Comparison of ENCODE assay signal across 12 cellular contexts in genomic region chr12:96204381-96204780, GRCh38. TPM values are rescaled to one million over a fixed set of nuclear protein-coding genes. Genes with fewer than 3 reads are reported as not detected.
DNase-seq lines count a peak whose midpoint lies in the region; ATAC-seq and TF ChIP-seq lines count a peak whose summit lies in the region.
"Had no signal": no experiment of that assay in that cellular context is flagged by ENCODE, and none has a peak within 500 bp of the region (broad histone marks: within the 10 kb centered on the region; RNA-seq: fewer than 3 reads in every experiment).

No MANE protein-coding gene starts in this region.

- POLR2A ChIA-PET in T-cell (lab: Charles Lee) = interaction anchor here in 1 of 2 donors (0.7 kb wide), 1 partner anchor 105 kb away, joined by 3 read pairs; no protein-coding TSS in a partner anchor

- TF ChIP-seq CTCF in endothelial cell (IDR thresholded peaks at IDR 0.05; ENCODE audit: unreplicated experiment) (no peak), osteocyte (IDR thresholded peaks at IDR 0.05) (no peak)

- no peak for ATAC-seq in activated naive CD4-positive, alpha-beta T cell treated with anti-CD3 and anti-CD28 coated beads, Interleukin-2, amount 50 U/mL, for 72 hours
- ATAC-seq in T-cell (replicated peaks in 1 of 4) (no peak), GM18511 (IDR thresholded peaks at IDR 0.05; ENCODE audit: unreplicated experiment) (no peak)

- peaks cover 87% of the 10 kb centered on the region for H3K4me1 Mint-ChIP-seq in activated naive CD4-positive, alpha-beta T cell treated with anti-CD3 and anti-CD28 coated beads, Interleukin-2, amount 50 U/mL, for 24 hours
- H3K4me1 Mint-ChIP-seq in T-cell = peaks cover 77 to 84% (median 82%) of the 10 kb centered on the region in 3 donors
- peaks cover 91% of the 10 kb centered on the region for H3K4me1 Mint-ChIP-seq in endothelial cell (ENCODE audit: unreplicated experiment)
- H3K4me1 Mint-ChIP-seq in osteocyte (ENCODE audit: unreplicated experiment) = peaks cover 45% of the 10 kb centered on the region

- no peaks in the 10 kb centered on the region for H3K27me3 Mint-ChIP-seq in activated naive CD4-positive, alpha-beta T cell treated with anti-CD3 and anti-CD28 coated beads, Interleukin-2, amount 50 U/mL, for 24 hours
- H3K27me3 Mint-ChIP-seq in T-cell (no peaks in the 10 kb centered on the region), endothelial cell (ENCODE audit: unreplicated experiment) (peaks cover 23% of the 10 kb centered on the region), osteocyte (ENCODE audit: unreplicated experiment) (no peaks in the 10 kb centered on the region)

- peak overlapping the region; percentile 95 for H3K27ac Mint-ChIP-seq in activated naive CD4-positive, alpha-beta T cell treated with anti-CD3 and anti-CD28 coated beads, Interleukin-2, amount 50 U/mL, for 24 hours
- no peak overlapping the region for H3K27ac Mint-ChIP-seq in activated naive CD4-positive, alpha-beta T cell treated with anti-CD3 and anti-CD28 coated beads, Interleukin-2, amount 50 U/mL, for 72 hours
- H3K27ac Mint-ChIP-seq in T-cell = peak overlapping the region; percentile 89 to 97
- peak overlapping the region; percentile 53 for H3K27ac Mint-ChIP-seq in endothelial cell (ENCODE audit: unreplicated experiment)
- no peak overlapping the region for H3K27ac Mint-ChIP-seq in osteocyte (ENCODE audit: unreplicated experiment)

- CTCF ChIA-PET in T-cell (lab: Charles Lee) = interaction anchor here in 1 of 2 donors (1.0 kb wide), 1 partner anchor 11 kb away, joined by 3 read pairs; no protein-coding TSS in a partner anchor

- no peaks in the 10 kb centered on the region for H3K9me3 Mint-ChIP-seq in activated naive CD4-positive, alpha-beta T cell treated with anti-CD3 and anti-CD28 coated beads, Interleukin-2, amount 50 U/mL, for 24 hours
- peaks cover 0 to 4% of the 10 kb centered on the region in 2 donors for H3K9me3 Mint-ChIP-seq in activated naive CD4-positive, alpha-beta T cell treated with anti-CD3 and anti-CD28 coated beads, Interleukin-2, amount 50 U/mL, for 72 hours
- H3K9me3 Mint-ChIP-seq in T-cell = no peaks in the 10 kb centered on the region
- no peaks in the 10 kb centered on the region for H3K9me3 Mint-ChIP-seq in endothelial cell (ENCODE audit: unreplicated experiment)
- H3K9me3 Mint-ChIP-seq in osteocyte (ENCODE audit: unreplicated experiment) = peaks cover 3% of the 10 kb centered on the region

- peaks cover 10% of the 10 kb centered on the region for H3K36me3 Mint-ChIP-seq in activated naive CD4-positive, alpha-beta T cell treated with anti-CD3 and anti-CD28 coated beads, Interleukin-2, amount 50 U/mL, for 24 hours
- peaks cover 0 to 60% of the 10 kb centered on the region in 2 donors for H3K36me3 Mint-ChIP-seq in activated naive CD4-positive, alpha-beta T cell treated with anti-CD3 and anti-CD28 coated beads, Interleukin-2, amount 50 U/mL, for 72 hours
- H3K36me3 Mint-ChIP-seq in T-cell (peaks cover 20% of the 10 kb centered on the region), endothelial cell (ENCODE audit: low read depth, unreplicated experiment) (peaks cover 63% of the 10 kb centered on the region), osteocyte (ENCODE audit: unreplicated experiment) (peaks cover 4% of the 10 kb centered on the region)

- peak overlapping the region; percentile 27 for H3K4me3 Mint-ChIP-seq in activated naive CD4-positive, alpha-beta T cell treated with anti-CD3 and anti-CD28 coated beads, Interleukin-2, amount 50 U/mL, for 24 hours
- H3K4me3 Mint-ChIP-seq in T-cell (peak overlapping the region in 2 of 3 donors; percentile 13 to 79), endothelial cell (ENCODE audit: unreplicated experiment) (peak overlapping the region; percentile 54), osteocyte (ENCODE audit: unreplicated experiment) (no peak overlapping the region)

- DNase-seq in activated naive CD4-positive, alpha-beta T cell treated with anti-CD3 and anti-CD28 coated beads, Interleukin-2, amount 50 U/mL, for 72 hours (ENCODE audit: low spot score in 2 of 2) = no peak
- DNase-seq in T-cell = no peak
- DNase-seq in endothelial cell (ENCODE audit: low spot score) = no peak
- DNase-seq in cerebellum (ENCODE audit: low spot score) = no peak
- DNase-seq in osteocyte (ENCODE audit: extremely low spot score, unreplicated experiment) = no peak
- DNase-seq: BE2C; MV-4-11; NCI-H1694 treated with DMSO at 0.1 percent for 48 hours; NK-92 treated with Interleukin-12 subunit alpha and Interleukin-12 subunit beta, amount 100 ng/mL, for 24 hours; Peyer's patch had no signal

RNA-seq across cellular contexts. Expression of gene ELK3, which starts 10.2 kb away (rescaled TPM):
- total RNA-seq in activated naive CD4-positive, alpha-beta T cell treated with anti-CD3 and anti-CD28 coated beads, Interleukin-2, amount 50 U/mL, for 72 hours = 10 to 100 TPM; 10.7 to 23.1 TPM
- total RNA-seq in T-cell (10 to 100 TPM; 33.8 to 62.7 (median 55.5) TPM), endothelial cell (ENCODE audit: unreplicated experiment) (294 TPM), cerebellum (6.5 TPM), osteocyte (49.3 and 49.5 TPM in 2 replicates)

Comparison
In these comparisons a context has a peak if more than half of its experiments do, and no peak if none do; other contexts are left out.
1. H3K27ac Mint-ChIP-seq: peak in activated naive CD4-positive, alpha-beta T cell treated with anti-CD3 and anti-CD28 coated beads, Interleukin-2, amount 50 U/mL, for 24 hours (single experiment), T-cell (2 of 2) and endothelial cell (single experiment); none in activated naive CD4-positive, alpha-beta T cell treated with anti-CD3 and anti-CD28 coated beads, Interleukin-2, amount 50 U/mL, for 72 hours (0 of 2) and osteocyte (single experiment).